8 cellular contexts compared by ENCODE assay signal in the genomic region with DNA sequence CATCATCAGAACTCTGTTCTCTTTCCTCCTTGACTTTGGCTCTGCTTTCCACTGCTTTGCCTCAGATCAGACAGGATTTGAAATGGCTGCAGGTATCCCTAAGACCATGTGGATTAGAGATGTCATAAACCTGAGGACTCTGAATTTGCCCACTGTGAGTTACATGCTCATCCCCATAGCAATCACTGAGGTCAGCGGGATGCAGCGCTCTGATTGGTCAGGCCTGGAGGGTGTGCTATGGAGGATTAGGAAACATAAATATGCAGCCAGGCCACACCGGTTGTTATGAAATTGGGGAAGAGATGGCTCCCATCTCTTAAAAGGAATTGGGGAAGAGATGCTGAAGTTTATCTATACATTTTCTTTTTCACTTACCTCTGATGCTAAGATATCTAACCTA.
DNase-seq lines count a peak whose midpoint lies in the region; ATAC-seq and TF ChIP-seq lines count a peak whose summit lies in the region.

No MANE protein-coding gene starts in this region.

- H3K4me1 ChIP-seq in SJCRH30, result no peaks in the 10 kb centered on the region
- H3K4me1 ChIP-seq in colonic mucosa, result no peaks in the 10 kb centered on the region

- ATAC-seq in HG03342 (IDR thresholded peaks at IDR 0.05; ENCODE audit: unreplicated experiment), result peak; percentile 100

- H3K27ac ChIP-seq in SJCRH30 (no peak overlapping the region), colonic mucosa (no peak overlapping the region)

- TF ChIP-seq CTCF in GM10266 (IDR thresholded peaks at IDR 0.05; ENCODE audit: control insufficient read depth, insufficient read depth, low read depth, missing control alignments), result no peak
- TF ChIP-seq CTCF in GM20000 (IDR thresholded peaks at IDR 0.05; ENCODE audit: extremely low read depth, missing control alignments), result no peak
- no peak for TF ChIP-seq CTCF in colonic mucosa (IDR thresholded peaks at IDR 0.05)

- no peak overlapping the region for H3K9ac ChIP-seq in colonic mucosa (ENCODE audit: low read depth in 2 of 2, low read length in 2 of 2)

- intact Hi-C loops in colonic mucosa (cut with DNase I), result no loop called here

- DNase-seq in GM10266 (ENCODE audit: extremely low spot score) (peak; percentile 33), GM20000 (ENCODE audit: low spot score) (peak; percentile 41), SJCRH30 (peak; percentile 60 to 68), colonic mucosa (peak; percentile 22), midbrain (lab: John Stamatoyannopoulos, UW) (peak; percentile 34), mesenteric fat pad (ENCODE audit: low spot score) (no peak), T1000 (lab: John Stamatoyannopoulos, UW) (no peak)

- H3K4me3 ChIP-seq in SJCRH30, result no peak overlapping the region
- H3K4me3 ChIP-seq in colonic mucosa, result no peak overlapping the region

- H3K9me3 ChIP-seq in SJCRH30 (replicated peaks), result no peaks in the 10 kb centered on the region
- no peaks in the 10 kb centered on the region for H3K9me3 ChIP-seq in colonic mucosa

- H3K27me3 ChIP-seq in SJCRH30 (no peaks in the 10 kb centered on the region), colonic mucosa (no peaks in the 10 kb centered on the region)

- no peaks in the 10 kb centered on the region for H3K36me3 ChIP-seq in SJCRH30
- H3K36me3 ChIP-seq in colonic mucosa, result no peaks in the 10 kb centered on the region

Comparison
In these comparisons a context has a peak if more than half of its experiments do, and no peak if none do; other contexts are left out.
1. DNase-seq: peak in GM10266 (single experiment), GM20000 (single experiment), SJCRH30 (2 of 2), colonic mucosa (single experiment) and midbrain (single experiment); none in mesenteric fat pad (single experiment) and T1000 (single experiment).